ENCODE assay signal across 28 cellular contexts in the genomic region with DNA sequence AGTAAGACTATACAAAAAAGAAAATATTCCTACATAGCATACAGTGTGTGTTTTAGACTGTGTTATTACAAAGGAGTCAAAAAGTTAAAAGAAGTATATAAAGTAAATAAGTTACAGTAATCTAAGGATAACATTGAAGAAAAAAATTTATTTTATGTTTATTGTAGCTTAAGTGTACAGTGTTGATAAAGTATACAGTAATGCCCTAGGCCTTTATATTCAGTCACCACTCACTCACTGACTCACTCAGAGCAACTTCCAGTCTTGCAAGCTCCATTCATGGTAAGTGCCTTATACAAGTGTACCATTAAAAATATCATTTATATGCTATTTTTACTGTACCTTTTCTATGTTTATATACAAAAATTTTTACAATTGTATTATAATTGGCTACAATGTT.
"Had no signal": no experiment of that assay in that cellular context is flagged by ENCODE, and none has a peak within 500 bp of the region (broad histone marks: within the 10 kb centered on the region; RNA-seq: fewer than 3 reads in every experiment).

No MANE protein-coding gene starts in this region.

- H3K4me3 ChIP-seq: left lung, lower lobe of right lung, pancreas, prostate gland, skin epidermis, stomach, testis, thyroid gland, transverse colon, upper lobe of left lung had no signal

- ATAC-seq: left colon; left lung; lower lobe of right lung; naive thymus-derived CD8-positive, alpha-beta T cell; pancreas; right cardiac atrium; sciatic nerve; stimulated activated naive B cell treated with anti-CD40 and anti-IgM and Interleukin-4, amounts not matched to agents 10 μg/mL and 1 μg/mL and 100 μg/mL, for 72 hours; stimulated activated naive CD8-positive, alpha-beta T cell treated with anti-CD3 and anti-CD28 coated beads, Interleukin-15, Interleukin-2, amounts not matched to agents 100 U/mL and 50 U/mL, for 24 hours had no signal

- DNase-seq: hypothalamus; immature natural killer cell; kidney; left colon; left lung; lower lobe of right lung; mammary epithelial cell; mesenchymal stem cell; naive thymus-derived CD8-positive, alpha-beta T cell; nucleus accumbens; pancreas; posterior cingulate gyrus; retina; right cardiac atrium; stimulated activated CD4-positive, alpha-beta T cell treated with anti-CD3 and anti-CD28 coated beads, Interleukin-12 subunit alpha, Interleukin-12 subunit beta, amount 100 ng/mL, for 4 hours; stimulated activated CD4-positive, alpha-beta T cell treated with anti-CD3 and anti-CD28 coated beads, Interleukin-15, amount 100 ng/mL, for 24 hours; stimulated activated CD4-positive, alpha-beta T cell treated with anti-CD3 and anti-CD28 coated beads, Interleukin-2, amount 100 ng/mL, for 24 hours; stimulated activated CD4-positive, alpha-beta T cell treated with anti-CD3 and anti-CD28 coated beads, Interleukin-4, amount 100 ng/mL, for 1 hour; stimulated activated naive B cell treated with anti-CD40 and anti-IgM and Interleukin-4, amounts not matched to agents 10 μg/mL and 1 μg/mL and 100 μg/mL, for 72 hours; stimulated activated naive CD8-positive, alpha-beta T cell treated with anti-CD3 and anti-CD28 coated beads, Interleukin-15, Interleukin-2, amounts not matched to agents 100 U/mL and 50 U/mL, for 24 hours; stomach; testis; thyroid gland; transverse colon; upper lobe of left lung had no signal
